In the genomic region with DNA sequence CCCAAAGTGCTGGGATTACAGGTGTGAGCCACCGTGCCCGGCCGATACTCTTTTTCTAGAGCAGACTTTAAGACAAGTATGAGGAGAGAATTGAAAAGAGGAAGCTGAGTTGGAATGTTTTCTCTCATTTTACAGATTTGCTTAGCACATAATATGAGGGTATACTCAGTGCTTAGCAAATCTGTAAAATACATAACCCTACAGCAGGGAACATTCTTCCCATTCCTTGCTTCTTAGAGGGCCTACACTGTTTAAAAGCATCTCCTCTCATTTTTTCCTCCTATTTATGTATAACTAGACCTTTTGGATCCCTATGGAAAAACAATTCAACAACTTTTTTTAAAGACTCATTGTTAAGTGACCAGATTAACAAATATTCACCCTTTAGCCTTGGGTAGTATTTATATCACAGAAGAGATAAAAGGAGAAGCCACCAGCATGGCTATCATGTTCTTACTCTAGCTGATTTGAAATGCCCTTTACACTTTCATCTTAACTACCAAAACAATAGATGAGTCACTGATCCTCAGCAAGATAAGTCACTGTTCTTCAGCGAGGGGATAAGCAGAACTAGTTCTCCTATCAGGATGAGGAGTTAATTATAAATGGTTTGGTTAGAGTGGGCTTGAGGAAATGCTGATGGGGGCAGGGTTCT, we compare ENCODE assay signal across 1 cellular context.
A peak's percentile ranks its signal among the peaks of the same experiment; 100 is the strongest.
TF ChIP-seq lines count a peak whose summit lies in the region.

No MANE protein-coding gene starts in this region.

TF ChIP-seq in K562, 482 proteins besides CTCF, POLR2A, EP300 and RAD21 (continued from another document and continues in another):
- TF ChIP-seq MTA2 (IDR thresholded peaks at IDR 0.05; ENCODE audit: low read depth): no peak
- TF ChIP-seq, protein P1, sequence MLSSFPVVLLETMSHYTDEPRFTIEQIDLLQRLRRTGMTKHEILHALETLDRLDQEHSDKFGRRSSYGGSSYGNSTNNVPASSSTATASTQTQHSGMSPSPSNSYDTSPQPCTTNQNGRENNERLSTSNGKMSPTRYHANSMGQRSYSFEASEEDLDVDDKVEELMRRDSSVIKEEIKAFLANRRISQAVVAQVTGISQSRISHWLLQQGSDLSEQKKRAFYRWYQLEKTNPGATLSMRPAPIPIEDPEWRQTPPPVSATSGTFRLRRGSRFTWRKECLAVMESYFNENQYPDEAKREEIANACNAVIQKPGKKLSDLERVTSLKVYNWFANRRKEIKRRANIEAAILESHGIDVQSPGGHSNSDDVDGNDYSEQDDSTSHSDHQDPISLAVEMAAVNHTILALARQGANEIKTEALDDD (IDR thresholded peaks at IDR 0.05): peak; percentile 98
- TF ChIP-seq TOE1 (IDR thresholded peaks at IDR 0.05; ENCODE audit: borderline replicate concordance): no peak
- no peak for TF ChIP-seq TOE1 (CRISPR knock-in tag; IDR thresholded peaks at IDR 0.05; ENCODE audit: borderline replicate concordance, low read depth)
- TF ChIP-seq E2F3 (CRISPR knock-in tag; IDR thresholded peaks at IDR 0.05): no peak
- no peak for TF ChIP-seq NR2F6 (CRISPR knock-in tag; IDR thresholded peaks at IDR 0.05)
- no peak for TF ChIP-seq FOXJ2 (tag; IDR thresholded peaks at IDR 0.05)
- no peak for TF ChIP-seq XRCC4 (IDR thresholded peaks at IDR 0.05; ENCODE audit: extremely low read depth, insufficient read depth, insufficient read length)
- TF ChIP-seq ADNP (tag; IDR thresholded peaks at IDR 0.05): no peak
- TF ChIP-seq, protein P2, sequence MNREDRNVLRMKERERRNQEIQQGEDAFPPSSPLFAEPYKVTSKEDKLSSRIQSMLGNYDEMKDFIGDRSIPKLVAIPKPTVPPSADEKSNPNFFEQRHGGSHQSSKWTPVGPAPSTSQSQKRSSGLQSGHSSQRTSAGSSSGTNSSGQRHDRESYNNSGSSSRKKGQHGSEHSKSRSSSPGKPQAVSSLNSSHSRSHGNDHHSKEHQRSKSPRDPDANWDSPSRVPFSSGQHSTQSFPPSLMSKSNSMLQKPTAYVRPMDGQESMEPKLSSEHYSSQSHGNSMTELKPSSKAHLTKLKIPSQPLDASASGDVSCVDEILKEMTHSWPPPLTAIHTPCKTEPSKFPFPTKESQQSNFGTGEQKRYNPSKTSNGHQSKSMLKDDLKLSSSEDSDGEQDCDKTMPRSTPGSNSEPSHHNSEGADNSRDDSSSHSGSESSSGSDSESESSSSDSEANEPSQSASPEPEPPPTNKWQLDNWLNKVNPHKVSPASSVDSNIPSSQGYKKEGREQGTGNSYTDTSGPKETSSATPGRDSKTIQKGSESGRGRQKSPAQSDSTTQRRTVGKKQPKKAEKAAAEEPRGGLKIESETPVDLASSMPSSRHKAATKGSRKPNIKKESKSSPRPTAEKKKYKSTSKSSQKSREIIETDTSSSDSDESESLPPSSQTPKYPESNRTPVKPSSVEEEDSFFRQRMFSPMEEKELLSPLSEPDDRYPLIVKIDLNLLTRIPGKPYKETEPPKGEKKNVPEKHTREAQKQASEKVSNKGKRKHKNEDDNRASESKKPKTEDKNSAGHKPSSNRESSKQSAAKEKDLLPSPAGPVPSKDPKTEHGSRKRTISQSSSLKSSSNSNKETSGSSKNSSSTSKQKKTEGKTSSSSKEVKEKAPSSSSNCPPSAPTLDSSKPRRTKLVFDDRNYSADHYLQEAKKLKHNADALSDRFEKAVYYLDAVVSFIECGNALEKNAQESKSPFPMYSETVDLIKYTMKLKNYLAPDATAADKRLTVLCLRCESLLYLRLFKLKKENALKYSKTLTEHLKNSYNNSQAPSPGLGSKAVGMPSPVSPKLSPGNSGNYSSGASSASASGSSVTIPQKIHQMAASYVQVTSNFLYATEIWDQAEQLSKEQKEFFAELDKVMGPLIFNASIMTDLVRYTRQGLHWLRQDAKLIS (CRISPR knock-in tag; IDR thresholded peaks at IDR 0.05): no peak
- no peak for TF ChIP-seq ZC3H8 (IDR thresholded peaks at IDR 0.05)
- TF ChIP-seq SMARCA4 (IDR thresholded peaks at IDR 0.05): peak; percentile 69; the same call in 1 of the 2 replicates
- TF ChIP-seq KAT7 (CRISPR knock-in tag; IDR thresholded peaks at IDR 0.05; ENCODE audit: borderline replicate concordance): no peak
- no peak for TF ChIP-seq MLLT1 (IDR thresholded peaks at IDR 0.05)
- TF ChIP-seq NR2C1 (IDR thresholded peaks at IDR 0.05): no peak
- peak; percentile 78 for TF ChIP-seq NR2C1 (tag; IDR thresholded peaks at IDR 0.05)
- no peak for TF ChIP-seq ZNF384 (IDR thresholded peaks at IDR 0.05; ENCODE audit: low read depth, low read length)
- TF ChIP-seq STAT5B (CRISPR knock-in tag; IDR thresholded peaks at IDR 0.05): no peak
- TF ChIP-seq CREB5 (CRISPR knock-in tag; IDR thresholded peaks at IDR 0.05): no peak
- TF ChIP-seq, protein P3, sequence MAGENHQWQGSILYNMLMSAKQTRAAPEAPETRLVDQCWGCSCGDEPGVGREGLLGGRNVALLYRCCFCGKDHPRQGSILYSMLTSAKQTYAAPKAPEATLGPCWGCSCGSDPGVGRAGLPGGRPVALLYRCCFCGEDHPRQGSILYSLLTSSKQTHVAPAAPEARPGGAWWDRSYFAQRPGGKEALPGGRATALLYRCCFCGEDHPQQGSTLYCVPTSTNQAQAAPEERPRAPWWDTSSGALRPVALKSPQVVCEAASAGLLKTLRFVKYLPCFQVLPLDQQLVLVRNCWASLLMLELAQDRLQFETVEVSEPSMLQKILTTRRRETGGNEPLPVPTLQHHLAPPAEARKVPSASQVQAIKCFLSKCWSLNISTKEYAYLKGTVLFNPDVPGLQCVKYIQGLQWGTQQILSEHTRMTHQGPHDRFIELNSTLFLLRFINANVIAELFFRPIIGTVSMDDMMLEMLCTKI (IDR thresholded peaks at IDR 0.05; ENCODE audit: partially characterized antibody): no peak
- TF ChIP-seq MEF2D (tag; conservative IDR thresholded peaks at IDR 0.05; ENCODE audit: low read depth): no peak
- TF ChIP-seq HNRNPLL (IDR thresholded peaks at IDR 0.05; ENCODE audit: low read depth, low read length, poor library complexity, severe bottlenecking): no peak
- no peak for TF ChIP-seq BRD9 (IDR thresholded peaks at IDR 0.05; ENCODE audit: low read depth, partially characterized antibody)
- TF ChIP-seq, protein P4, sequence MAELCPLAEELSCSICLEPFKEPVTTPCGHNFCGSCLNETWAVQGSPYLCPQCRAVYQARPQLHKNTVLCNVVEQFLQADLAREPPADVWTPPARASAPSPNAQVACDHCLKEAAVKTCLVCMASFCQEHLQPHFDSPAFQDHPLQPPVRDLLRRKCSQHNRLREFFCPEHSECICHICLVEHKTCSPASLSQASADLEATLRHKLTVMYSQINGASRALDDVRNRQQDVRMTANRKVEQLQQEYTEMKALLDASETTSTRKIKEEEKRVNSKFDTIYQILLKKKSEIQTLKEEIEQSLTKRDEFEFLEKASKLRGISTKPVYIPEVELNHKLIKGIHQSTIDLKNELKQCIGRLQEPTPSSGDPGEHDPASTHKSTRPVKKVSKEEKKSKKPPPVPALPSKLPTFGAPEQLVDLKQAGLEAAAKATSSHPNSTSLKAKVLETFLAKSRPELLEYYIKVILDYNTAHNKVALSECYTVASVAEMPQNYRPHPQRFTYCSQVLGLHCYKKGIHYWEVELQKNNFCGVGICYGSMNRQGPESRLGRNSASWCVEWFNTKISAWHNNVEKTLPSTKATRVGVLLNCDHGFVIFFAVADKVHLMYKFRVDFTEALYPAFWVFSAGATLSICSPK (IDR thresholded peaks at IDR 0.05; ENCODE audit: borderline replicate concordance): no peak
- 0 out of 2 replicates have a peak, but pooled peaks have one; percentile 50 for TF ChIP-seq SMARCC2 (IDR thresholded peaks at IDR 0.05; ENCODE audit: low read depth)
- no peak for TF ChIP-seq PHB (CRISPR knock-in tag; IDR thresholded peaks at IDR 0.05)
- TF ChIP-seq CTBP1 (IDR thresholded peaks at IDR 0.05; ENCODE audit: borderline replicate concordance): peak; percentile 58
- TF ChIP-seq FIP1L1 (IDR thresholded peaks at IDR 0.05; ENCODE audit: low read depth, low read length, poor library complexity, severe bottlenecking): no peak
- TF ChIP-seq MCM3 (IDR thresholded peaks at IDR 0.05): no peak
- TF ChIP-seq HINFP (tag; conservative IDR thresholded peaks at IDR 0.05; ENCODE audit: low read depth): no peak
- TF ChIP-seq ZNF551 (CRISPR knock-in tag; IDR thresholded peaks at IDR 0.05): no peak
- no peak for TF ChIP-seq SNRNP70 (optimal IDR thresholded peaks at IDR 0.05; ENCODE audit: low read depth, low read length)
- no peak for TF ChIP-seq MTA1 (IDR thresholded peaks at IDR 0.05; ENCODE audit: borderline replicate concordance)
- no peak for TF ChIP-seq POLR2AphosphoS5 (IDR thresholded peaks at IDR 0.05; ENCODE audit: control insufficient read depth, insufficient read depth, low read depth, low read length)
- no peak for TF ChIP-seq SIN3B (IDR thresholded peaks at IDR 0.05; ENCODE audit: low read depth)
- no peak for TF ChIP-seq ZNF12 (CRISPR knock-in tag; IDR thresholded peaks at IDR 0.05)
- no peak for TF ChIP-seq CXXC5 (CRISPR knock-in tag; IDR thresholded peaks at IDR 0.05)
- TF ChIP-seq HSF4 (CRISPR knock-in tag; IDR thresholded peaks at IDR 0.05; ENCODE audit: borderline replicate concordance): no peak
- no peak for TF ChIP-seq ZNF76 (CRISPR knock-in tag; IDR thresholded peaks at IDR 0.05; ENCODE audit: borderline replicate concordance)
- TF ChIP-seq BRCA1 (IDR thresholded peaks at IDR 0.05): no peak
- TF ChIP-seq BRCA1 (CRISPR knock-in tag; IDR thresholded peaks at IDR 0.05): no peak
- TF ChIP-seq DNMT1 (IDR thresholded peaks at IDR 0.05): no peak
- TF ChIP-seq KAT2B (IDR thresholded peaks at IDR 0.05; ENCODE audit: low read depth, low read length): no peak
- TF ChIP-seq GATA2 (CRISPR knock-in tag; IDR thresholded peaks at IDR 0.05): no peak; the same call in 1 of the 2 replicates
- no peak for TF ChIP-seq ZNF121 (CRISPR knock-in tag; conservative IDR thresholded peaks at IDR 0.05)
- peak; percentile 95 for TF ChIP-seq FOSL1 (tag; conservative IDR thresholded peaks at IDR 0.05)
- no peak for TF ChIP-seq ZNF511 (CRISPR knock-in tag; IDR thresholded peaks at IDR 0.05)
- TF ChIP-seq NFRKB (IDR thresholded peaks at IDR 0.05; ENCODE audit: low read depth): no peak
- TF ChIP-seq STAG1 (CRISPR knock-in tag; IDR thresholded peaks at IDR 0.05; ENCODE audit: borderline replicate concordance): no peak
- peak; percentile 82 for TF ChIP-seq JUN (IDR thresholded peaks at IDR 0.05; ENCODE audit: borderline replicate concordance, low read depth, low read length)
- TF ChIP-seq JUN (CRISPR knock-in tag; IDR thresholded peaks at IDR 0.05; ENCODE audit: borderline replicate concordance): no peak
- peak; percentile 75; the same call in 1 of the 2 replicates for TF ChIP-seq SMARCE1 (IDR thresholded peaks at IDR 0.05)
- no peak for TF ChIP-seq PML (IDR thresholded peaks at IDR 0.05; ENCODE audit: low read length)
- TF ChIP-seq, protein P5, sequence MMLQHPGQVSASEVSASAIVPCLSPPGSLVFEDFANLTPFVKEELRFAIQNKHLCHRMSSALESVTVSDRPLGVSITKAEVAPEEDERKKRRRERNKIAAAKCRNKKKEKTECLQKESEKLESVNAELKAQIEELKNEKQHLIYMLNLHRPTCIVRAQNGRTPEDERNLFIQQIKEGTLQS (IDR thresholded peaks at IDR 0.05): peak; percentile 86
- TF ChIP-seq, protein P5 (CRISPR knock-in tag; conservative IDR thresholded peaks at IDR 0.05): no peak
- TF ChIP-seq GABPB1 (CRISPR knock-in tag; IDR thresholded peaks at IDR 0.05): no peak
- no peak for TF ChIP-seq ZBTB1 (CRISPR knock-in tag; IDR thresholded peaks at IDR 0.05; ENCODE audit: borderline replicate concordance, low read depth)
- no peak for TF ChIP-seq PTRF (tag; IDR thresholded peaks at IDR 0.05)
- TF ChIP-seq ZNF140 (CRISPR knock-in tag; IDR thresholded peaks at IDR 0.05): no peak
